ENCODE assay signal across 1 cellular context in the genomic region with DNA sequence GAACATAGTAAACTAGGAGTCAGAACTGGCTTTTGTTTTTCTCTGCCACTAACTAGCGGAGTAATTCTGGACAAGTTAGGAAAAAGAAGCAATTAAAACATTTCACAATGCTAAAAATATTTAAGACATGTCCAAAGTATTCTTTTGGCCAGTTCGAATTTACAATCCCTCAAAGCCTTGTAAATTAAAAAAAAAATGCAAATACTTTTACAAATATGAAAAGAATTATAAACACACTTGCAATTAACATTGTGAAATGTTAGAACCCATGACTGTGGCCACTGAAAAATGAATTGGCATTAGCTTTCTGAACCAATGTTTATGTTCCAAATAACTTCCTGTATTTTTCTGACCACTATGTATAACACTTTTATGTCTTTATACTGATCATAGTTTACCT.
A peak's percentile ranks its signal among the peaks of the same experiment; 100 is the strongest.
TF ChIP-seq lines count a peak whose summit lies in the region.

No MANE protein-coding gene starts in this region.

TF ChIP-seq in K562, 482 proteins besides CTCF, POLR2A, EP300 and RAD21:
- TF ChIP-seq RBFOX2 (IDR thresholded peaks at IDR 0.05; ENCODE audit: low read depth, low read length) (0 out of 2 replicates have a peak, but pooled peaks have one; percentile 12), IFI16 (CRISPR knock-in tag; IDR thresholded peaks at IDR 0.05) (no peak), POLR2H (tag; IDR thresholded peaks at IDR 0.05; ENCODE audit: low read depth) (0 out of 2 replicates have a peak, but pooled peaks have one; percentile 18)
TF ChIP-seq in K562: peak in this region for 2.
